ENCODE assay signal across 18 cellular contexts in genomic region chr4:123133397-123134050, GRCh38.
DNase-seq lines count a peak whose midpoint lies in the region; ATAC-seq and TF ChIP-seq lines count a peak whose summit lies in the region.
"Had no signal": no experiment of that assay in that cellular context is flagged by ENCODE, and none has a peak within 500 bp of the region (broad histone marks: within the 10 kb centered on the region; RNA-seq: fewer than 3 reads in every experiment).

No MANE protein-coding gene starts in this region.

- H3K27ac ChIP-seq in brain microvascular endothelial cell, result no peak overlapping the region
- H3K27ac ChIP-seq: uterus had no signal

- POLR2A ChIA-PET in MCF 10A (lab: Yijun Ruan, JAX), result no interaction called here

- H3K27me3 ChIP-seq in brain microvascular endothelial cell (replicated peaks), result no peaks in the 10 kb centered on the region
- H3K27me3 ChIP-seq: uterus had no signal

- no TSS peak for BruUV-seq in MCF 10A (replicated peaks; lab: Mats Ljungman, UMichigan)

- H3K9me3 Mint-ChIP-seq in MCF 10A (ENCODE audit: unreplicated experiment), result no peaks in the 10 kb centered on the region
- H3K9me3 Mint-ChIP-seq: stimulated activated naive CD8-positive, alpha-beta T cell treated with anti-CD3 and anti-CD28 coated beads, Interleukin-15, amount 100 ng/mL, for 72 hours had no signal

- H3K36me3 ChIP-seq in brain microvascular endothelial cell (replicated peaks), result no peaks in the 10 kb centered on the region
- H3K36me3 ChIP-seq: uterus had no signal

- no peak overlapping the region for H3K4me3 Mint-ChIP-seq in MCF 10A (ENCODE audit: unreplicated experiment)
- H3K4me3 Mint-ChIP-seq: stimulated activated naive CD8-positive, alpha-beta T cell treated with anti-CD3 and anti-CD28 coated beads, Interleukin-15, amount 100 ng/mL, for 72 hours had no signal

- peaks cover 5% of the 10 kb centered on the region for H3K36me3 Mint-ChIP-seq in MCF 10A (ENCODE audit: insufficient read depth, unreplicated experiment)

- DNase-seq in brain microvascular endothelial cell, result no peak
- DNase-seq in putamen (ENCODE audit: low spot score), result no peak
- no peak for DNase-seq in MCF 10A (ENCODE audit: unreplicated experiment)
- DNase-seq: activated T-cell treated with anti-CD3 and anti-CD28 coated beads for 4 hours; AML-193; KG1; NCI-H146; NCI-H510A treated with DMSO at 0.1 percent for 48 hours; nucleus accumbens; stimulated activated naive CD8-positive, alpha-beta T cell treated with anti-CD3 and anti-CD28 coated beads, Interleukin-15, amount 100 ng/mL, for 72 hours; SW 1271; uterus had no signal

- CTCF ChIA-PET in MCF 10A (lab: Yijun Ruan, JAX), result no interaction called here

- H3K4me1 Mint-ChIP-seq in MCF 10A (ENCODE audit: insufficient read depth, unreplicated experiment), result no peaks in the 10 kb centered on the region
- H3K4me1 Mint-ChIP-seq: stimulated activated naive CD8-positive, alpha-beta T cell treated with anti-CD3 and anti-CD28 coated beads, Interleukin-15, amount 100 ng/mL, for 72 hours had no signal

- no peak overlapping the region for H3K4me3 ChIP-seq in brain microvascular endothelial cell (ENCODE audit: low read depth, low read length)
- H3K4me3 ChIP-seq: uterus had no signal

- TF ChIP-seq CTCF in brain microvascular endothelial cell (IDR thresholded peaks at IDR 0.05; ENCODE audit: low read depth, low read length, missing control alignments) (no peak), MCF 10A (IDR thresholded peaks at IDR 0.05; ENCODE audit: unreplicated experiment) (no peak)

- no peak overlapping the region for H3K27ac Mint-ChIP-seq in MCF 10A (ENCODE audit: low read depth, unreplicated experiment)
- H3K27ac Mint-ChIP-seq: stimulated activated naive CD8-positive, alpha-beta T cell treated with anti-CD3 and anti-CD28 coated beads, Interleukin-15, amount 100 ng/mL, for 72 hours had no signal

- H3K27me3 Mint-ChIP-seq in MCF 10A (ENCODE audit: insufficient read depth, unreplicated experiment), result no peaks in the 10 kb centered on the region
- H3K27me3 Mint-ChIP-seq: stimulated activated naive CD8-positive, alpha-beta T cell treated with anti-CD3 and anti-CD28 coated beads, Interleukin-15, amount 100 ng/mL, for 72 hours had no signal

- in situ Hi-C loops in brain microvascular endothelial cell (cut with HindIII; ENCODE audit: low pct_ligation_motif_present, low sequenced_read_pairs), result no loop called here

- intact Hi-C loops in MCF 10A (cut with micrococcal nuclease), result no loop called here

- ATAC-seq in GM18870 (IDR thresholded peaks at IDR 0.05; ENCODE audit: unreplicated experiment), result peak; percentile 88
- ATAC-seq in GM21515 (IDR thresholded peaks at IDR 0.05; ENCODE audit: unreplicated experiment), result peak; percentile 61
- ATAC-seq in HG02973 (IDR thresholded peaks at IDR 0.05; ENCODE audit: unreplicated experiment), result peak; percentile 80
- peak; percentile 76 for ATAC-seq in HG03558 (IDR thresholded peaks at IDR 0.05; ENCODE audit: extremely low read depth, unreplicated experiment)
- ATAC-seq in HG03108 (IDR thresholded peaks at IDR 0.05; ENCODE audit: unreplicated experiment), result no peak
- ATAC-seq: activated CD4-positive, CD25-positive, alpha-beta regulatory T cell treated with anti-CD3 and anti-CD28 coated beads, Interleukin-2, amount 50 U/mL, for 24 hours; stimulated activated naive CD8-positive, alpha-beta T cell treated with anti-CD3 and anti-CD28 coated beads, Interleukin-15, amount 100 ng/mL, for 72 hours had no signal
